8 cellular contexts compared by ENCODE assay signal in genomic region chr6:144215402-144215931, GRCh38.
DNase-seq lines count a peak whose midpoint lies in the region; ATAC-seq and TF ChIP-seq lines count a peak whose summit lies in the region.

No MANE protein-coding gene starts in this region.

- H3K36me3 Mint-ChIP-seq in T-helper 1 cell treated with Interleukin-12 subunit alpha and Interleukin-12 subunit beta and Interleukin-4 antibody, amounts not matched to agents 30 μg/mL and 1 μg/mL, for 36 hours (ENCODE audit: low read depth) = peaks cover 3% of the 10 kb centered on the region

- ATAC-seq in HG03439 (IDR thresholded peaks at IDR 0.05; ENCODE audit: unreplicated experiment) (peak; percentile 16), HG02970 (IDR thresholded peaks at IDR 0.05; ENCODE audit: low FRiP score, unreplicated experiment) (no peak)

- peak; percentile 50 for DNase-seq in GM10248 (ENCODE audit: extremely low spot score)
- peak; percentile 49 for DNase-seq in ecto neural progenitor cell (ENCODE audit: low spot score)
- DNase-seq in lung microvascular endothelial cell (ENCODE audit: low read depth in 2 of 2) = peak; percentile 17 to 24
- no peak for DNase-seq in DMS79 treated with DMSO at 0.1 percent for 48 hours (lab: John Stamatoyannopoulos, UW)

- no peak for TF ChIP-seq CTCF in GM10248 (IDR thresholded peaks at IDR 0.05; ENCODE audit: control extremely low read depth, extremely low read depth, low read depth, missing control alignments)

- peak overlapping the region; percentile 95 for H3K4me3 Mint-ChIP-seq in T-helper 1 cell treated with Interleukin-12 subunit alpha and Interleukin-12 subunit beta and Interleukin-4 antibody, amounts not matched to agents 30 μg/mL and 1 μg/mL, for 36 hours

- H3K27ac Mint-ChIP-seq in T-helper 1 cell treated with Interleukin-12 subunit alpha and Interleukin-12 subunit beta and Interleukin-4 antibody, amounts not matched to agents 30 μg/mL and 1 μg/mL, for 36 hours = peak overlapping the region; percentile 97

- peak overlapping the region; percentile 91 for H3K27ac ChIP-seq in temporal lobe (ENCODE audit: low read depth, low read length)

- POLR2A ChIA-PET in GM10248 (lab: Yijun Ruan, JAX) = no interaction called here

- peaks cover 15% of the 10 kb centered on the region for H3K27me3 Mint-ChIP-seq in T-helper 1 cell treated with Interleukin-12 subunit alpha and Interleukin-12 subunit beta and Interleukin-4 antibody, amounts not matched to agents 30 μg/mL and 1 μg/mL, for 36 hours (ENCODE audit: low read depth)

- CTCF ChIA-PET in GM10248 (lab: Yijun Ruan, JAX) = interaction anchor here (1.1 to 1.9 kb wide), 6 partner anchors 34 to 113 kb away, joined by 3 to 5 read pairs (median 3); partner anchors contain the start of gene STX11

- H3K9me3 Mint-ChIP-seq in T-helper 1 cell treated with Interleukin-12 subunit alpha and Interleukin-12 subunit beta and Interleukin-4 antibody, amounts not matched to agents 30 μg/mL and 1 μg/mL, for 36 hours = peaks cover 7% of the 10 kb centered on the region

- H3K4me1 Mint-ChIP-seq in T-helper 1 cell treated with Interleukin-12 subunit alpha and Interleukin-12 subunit beta and Interleukin-4 antibody, amounts not matched to agents 30 μg/mL and 1 μg/mL, for 36 hours (ENCODE audit: low read depth) = peaks cover 28% of the 10 kb centered on the region
